20 cellular contexts compared by ENCODE assay signal in the genomic region with DNA sequence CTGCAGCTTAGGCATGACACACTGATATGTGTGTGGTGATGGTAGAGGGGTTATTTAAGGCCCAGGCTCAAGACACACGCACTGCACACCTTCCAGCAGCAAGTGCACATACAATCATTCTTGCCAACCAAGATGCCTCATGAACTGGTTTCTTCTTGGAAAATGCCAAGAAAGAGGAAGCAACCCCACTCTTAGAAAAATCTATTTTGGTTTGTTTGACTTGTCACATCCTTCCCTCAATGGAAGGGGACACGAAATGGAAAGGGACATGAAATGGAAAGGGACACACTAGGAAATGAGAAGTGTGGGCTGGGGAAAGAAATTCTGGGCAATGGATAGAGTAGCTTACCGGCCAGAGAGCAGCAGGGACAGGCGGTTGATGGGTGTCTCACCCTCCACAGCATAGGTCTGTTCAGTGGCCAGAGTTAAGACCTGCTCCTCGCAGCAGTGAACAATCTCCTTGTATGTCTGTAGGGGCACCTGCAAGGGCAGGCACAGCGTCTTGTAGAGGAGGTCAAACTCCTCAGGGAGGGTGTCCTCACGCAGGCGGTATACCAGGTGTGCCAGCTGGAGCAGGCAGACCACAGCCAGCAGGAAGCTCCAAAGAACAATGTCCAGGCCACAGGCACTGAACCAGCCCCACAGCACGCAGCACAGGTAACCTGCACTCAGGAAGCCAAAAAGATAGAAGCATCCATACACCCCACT. TPM values are rescaled to one million over a fixed set of nuclear protein-coding genes. Genes with fewer than 3 reads are reported as not detected.
DNase-seq lines count a peak whose midpoint lies in the region; ATAC-seq and TF ChIP-seq lines count a peak whose summit lies in the region.
"Had no signal": no experiment of that assay in that cellular context is flagged by ENCODE, and none has a peak within 500 bp of the region (broad histone marks: within the 10 kb centered on the region; RNA-seq: fewer than 3 reads in every experiment).

No MANE protein-coding gene starts in this region.

- intact Hi-C loops in vagina (cut with DNase I): no loop called here

- 83% methylated on average over 9 of the region's 9 CpGs for WGBS in SK-N-SH (ENCODE audit: low lambda C conversion rate)

- POLR2A ChIA-PET in SK-N-SH (lab: Yijun Ruan, JAX): interaction anchor here (1.4 to 2.6 kb wide), 6 partner anchors 16 to 326 kb away, joined by 4 to 11 read pairs (median 9); a partner anchor contains a TSS

- CTCF ChIA-PET in SK-N-SH (lab: Yijun Ruan, JAX): interaction anchor here (0.7 kb wide), 1 partner anchor 214 kb away, joined by 3 read pairs; no protein-coding TSS in a partner anchor

- no peak for TF ChIP-seq EP300 in SK-N-SH (IDR thresholded peaks at IDR 0.05; ENCODE audit: borderline replicate concordance in 1 of 2, low read depth in 1 of 2, low read length in 1 of 2)

- no peak for TF ChIP-seq POLR2A in vagina (IDR thresholded peaks at IDR 0.05)

- TF ChIP-seq RAD21 in SK-N-SH (IDR thresholded peaks at IDR 0.05; ENCODE audit: low read length): no peak

- H3K4me1 ChIP-seq in SK-N-SH (ENCODE audit: control insufficient read depth in 1 of 2, insufficient read depth in 2 of 2, low read depth in 1 of 2, low read length in 1 of 2) (peaks cover 31 to 63% of the 10 kb centered on the region in 2 experiments), cardiac muscle cell (ENCODE audit: low read depth) (peaks cover 48% of the 10 kb centered on the region), vagina (peaks cover 11% of the 10 kb centered on the region)

- H3K79me2 ChIP-seq in SK-N-SH (ENCODE audit: insufficient read depth): no peaks in the 10 kb centered on the region

- peaks cover 25% of the 10 kb centered on the region for H3F3A ChIP-seq in SK-N-SH (replicated peaks; ENCODE audit: insufficient read depth)

- H3K4me2 ChIP-seq in SK-N-SH: 0 out of 2 replicates have a peak overlapping the region, but pooled peaks have one; percentile 46

- no peak for ATAC-seq in SK-N-SH treated with all-trans-retinoic acid at 6 μM for 48 hours
- ATAC-seq in GM21737 (IDR thresholded peaks at IDR 0.05; ENCODE audit: unreplicated experiment): no peak

- DNase-seq in SK-N-SH: no peak
- no peak for DNase-seq in cardiac muscle cell (ENCODE audit: low read depth in 1 of 2, low spot score in 1 of 2)
- peak; percentile 55 for DNase-seq in pons (ENCODE audit: low spot score)
- DNase-seq in vagina (ENCODE audit: extremely low spot score in 2 of 2): no peak
- DNase-seq in GM20000 (ENCODE audit: low spot score): no peak
- DNase-seq in stimulated activated CD4-positive, alpha-beta T cell treated with anti-CD3 and anti-CD28 coated beads, Interleukin-4, amount 100 ng/mL, for 24 hours: no peak
- DNase-seq: 8988T, adrenal gland, foreskin melanocyte, GM23248, NCI-H1417 treated with DMSO at 0.1 percent for 48 hours, NCI-H446 had no signal

- TF ChIP-seq CTCF in SK-N-SH (IDR thresholded peaks at IDR 0.05) (no peak), cardiac muscle cell (IDR thresholded peaks at IDR 0.05; ENCODE audit: low read depth, low read length) (no peak), vagina (IDR thresholded peaks at IDR 0.05) (no peak), GM20000 (IDR thresholded peaks at IDR 0.05; ENCODE audit: extremely low read depth, missing control alignments) (no peak)

- H3K4me3 ChIP-seq in SK-N-SH (ENCODE audit: low read depth in 2 of 2, low read length in 1 of 2): peak overlapping the region; percentile 9 to 36; a peak in 3 of 4 replicates
- peak overlapping the region; percentile 50 for H3K4me3 ChIP-seq in cardiac muscle cell
- H3K4me3 ChIP-seq in vagina: peak overlapping the region; percentile 0
- H3K4me3 ChIP-seq: adrenal gland, GM23248, pancreas, suprapubic skin had no signal

- H2AFZ ChIP-seq in SK-N-SH (ENCODE audit: low read depth): no peak overlapping the region
- H2AFZ ChIP-seq: GM23248 had no signal

- no peaks in the 10 kb centered on the region for H3K9me2 ChIP-seq in SK-N-SH

- H3K27me3 ChIP-seq in SK-N-SH (ENCODE audit: insufficient read depth): no peaks in the 10 kb centered on the region
- no peaks in the 10 kb centered on the region for H3K27me3 ChIP-seq in cardiac muscle cell
- no peaks in the 10 kb centered on the region for H3K27me3 ChIP-seq in vagina
- H3K27me3 ChIP-seq: adrenal gland, pancreas, suprapubic skin had no signal

- peak overlapping the region; percentile 93 to 98; a peak in 3 of 4 replicates for H3K27ac ChIP-seq in SK-N-SH (ENCODE audit: low read depth in 2 of 2, low read length in 1 of 2)
- H3K27ac ChIP-seq in cardiac muscle cell: peak overlapping the region; percentile 100
- peak overlapping the region; percentile 17 for H3K27ac ChIP-seq in vagina
- H3K27ac ChIP-seq: C4-2B, GM23248, pancreas, suprapubic skin had no signal

- no peaks in the 10 kb centered on the region for H4K20me1 ChIP-seq in SK-N-SH (ENCODE audit: insufficient read depth)

- H3K9ac ChIP-seq in SK-N-SH: no peak overlapping the region
- H3K9ac ChIP-seq: GM23248 had no signal

- H3K36me3 ChIP-seq in SK-N-SH (replicated peaks in 1 of 2; ENCODE audit: control insufficient read depth in 1 of 2, insufficient read depth in 2 of 2, low read length in 1 of 2) (peaks cover 0 to 8% of the 10 kb centered on the region in 2 experiments), cardiac muscle cell (peaks cover 2% of the 10 kb centered on the region), vagina (no peaks in the 10 kb centered on the region)
- H3K36me3 ChIP-seq: adrenal gland, pancreas, suprapubic skin had no signal

- H3K9me3 ChIP-seq in SK-N-SH (no peaks in the 10 kb centered on the region), cardiac muscle cell (ENCODE audit: low read depth) (no peaks in the 10 kb centered on the region), vagina (no peaks in the 10 kb centered on the region)
- H3K9me3 ChIP-seq: adrenal gland, pancreas, suprapubic skin had no signal

TF ChIP-seq in SK-N-SH, 30 proteins besides CTCF, POLR2A, EP300 and RAD21 (continues in another document):
- TF ChIP-seq, protein P1, sequence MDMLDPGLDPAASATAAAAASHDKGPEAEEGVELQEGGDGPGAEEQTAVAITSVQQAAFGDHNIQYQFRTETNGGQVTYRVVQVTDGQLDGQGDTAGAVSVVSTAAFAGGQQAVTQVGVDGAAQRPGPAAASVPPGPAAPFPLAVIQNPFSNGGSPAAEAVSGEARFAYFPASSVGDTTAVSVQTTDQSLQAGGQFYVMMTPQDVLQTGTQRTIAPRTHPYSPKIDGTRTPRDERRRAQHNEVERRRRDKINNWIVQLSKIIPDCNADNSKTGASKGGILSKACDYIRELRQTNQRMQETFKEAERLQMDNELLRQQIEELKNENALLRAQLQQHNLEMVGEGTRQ (IDR thresholded peaks at IDR 0.05; ENCODE audit: borderline replicate concordance, low read depth, low read length): no peak
- no peak for TF ChIP-seq SMC3 (IDR thresholded peaks at IDR 0.05; ENCODE audit: low read depth, low read length)

TF ChIP-seq in SK-N-SH treated with all-trans-retinoic acid at 6 μM for 48 hours, 23 proteins besides CTCF, POLR2A, EP300 and RAD21 (continues in another document):
- TF ChIP-seq ESRRG (CRISPR knock-in tag; IDR thresholded peaks at IDR 0.05): no peak; the same call in 1 of the 2 replicates
- TF ChIP-seq TCF4 (CRISPR knock-in tag; IDR thresholded peaks at IDR 0.05; ENCODE audit: borderline replicate concordance): no peak
- TF ChIP-seq RARB (CRISPR knock-in tag; IDR thresholded peaks at IDR 0.05): no peak
- TF ChIP-seq, protein P2, sequence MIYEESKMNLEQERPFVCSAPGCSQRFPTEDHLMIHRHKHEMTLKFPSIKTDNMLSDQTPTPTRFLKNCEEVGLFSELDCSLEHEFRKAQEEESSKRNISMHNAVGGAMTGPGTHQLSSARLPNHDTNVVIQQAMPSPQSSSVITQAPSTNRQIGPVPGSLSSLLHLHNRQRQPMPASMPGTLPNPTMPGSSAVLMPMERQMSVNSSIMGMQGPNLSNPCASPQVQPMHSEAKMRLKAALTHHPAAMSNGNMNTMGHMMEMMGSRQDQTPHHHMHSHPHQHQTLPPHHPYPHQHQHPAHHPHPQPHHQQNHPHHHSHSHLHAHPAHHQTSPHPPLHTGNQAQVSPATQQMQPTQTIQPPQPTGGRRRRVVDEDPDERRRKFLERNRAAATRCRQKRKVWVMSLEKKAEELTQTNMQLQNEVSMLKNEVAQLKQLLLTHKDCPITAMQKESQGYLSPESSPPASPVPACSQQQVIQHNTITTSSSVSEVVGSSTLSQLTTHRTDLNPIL (CRISPR knock-in tag; IDR thresholded peaks at IDR 0.05; ENCODE audit: low read depth): no peak
- TF ChIP-seq ARNTL (CRISPR knock-in tag; IDR thresholded peaks at IDR 0.05; ENCODE audit: borderline replicate concordance, low read depth): no peak
- TF ChIP-seq ISL1 (CRISPR knock-in tag; IDR thresholded peaks at IDR 0.05): no peak
- TF ChIP-seq ZNF565 (CRISPR knock-in tag; conservative IDR thresholded peaks at IDR 0.05; ENCODE audit: low read depth): no peak
- TF ChIP-seq ZNF70 (CRISPR knock-in tag; IDR thresholded peaks at IDR 0.05): no peak
- no peak for TF ChIP-seq BACH2 (CRISPR knock-in tag; IDR thresholded peaks at IDR 0.05; ENCODE audit: borderline replicate concordance)

RNA-seq across cellular contexts. Expression of a gene that starts 0.7 kb away (rescaled TPM):
- polyA plus RNA-seq in SK-N-SH (2012; rRNA removed): 19.9 and 38.8 TPM in 2 replicates
- 21.0 and 24.0 TPM in 2 replicates for polyA plus RNA-seq in SK-N-SH (2012; cell fraction: cytosol; rRNA removed)
- 45.1 and 48.3 TPM in 2 replicates for polyA plus RNA-seq in SK-N-SH (2012; cell fraction: nucleus; rRNA removed)
- total RNA-seq in cardiac muscle cell: 180 and 214 TPM in 2 replicates
- 68.0 and 107 TPM in 2 replicates for polyA plus RNA-seq in cardiac muscle cell
- total RNA-seq in vagina: 3.4 TPM
- total RNA-seq: GM23248 had no signal

RNA-seq across cellular contexts. Expression of a gene that starts 17.5 kb away (rescaled TPM):
- polyA plus RNA-seq in SK-N-SH (2012; rRNA removed) (15.1 and 21.5 TPM in 2 replicates), cardiac muscle cell (146 and 174 TPM in 2 replicates)
- 19.7 and 24.6 TPM in 2 replicates for polyA plus RNA-seq in SK-N-SH (2012; cell fraction: cytosol; rRNA removed)
- 3.6 and 8.3 TPM in 2 replicates for polyA plus RNA-seq in SK-N-SH (2012; cell fraction: nucleus; rRNA removed)
- total RNA-seq in cardiac muscle cell (45.5 and 56.8 TPM in 2 replicates), vagina (27.3 TPM)

RNA-seq across cellular contexts. Expression of a gene that starts 43.1 kb away (rescaled TPM):
- 3.7 and 6.3 TPM in 2 replicates for polyA plus RNA-seq in SK-N-SH (2012; rRNA removed)
- polyA plus RNA-seq in SK-N-SH (2012; cell fraction: cytosol; rRNA removed): 2.6 and 3.4 TPM in 2 replicates
- 18.0 and 29.7 TPM in 2 replicates for polyA plus RNA-seq in SK-N-SH (2012; cell fraction: nucleus; rRNA removed)
- 0.53 and 0.92 TPM in 2 replicates for total RNA-seq in cardiac muscle cell
- polyA plus RNA-seq in cardiac muscle cell: 1.4 and 3.4 TPM in 2 replicates
- 4.2 TPM for total RNA-seq in vagina
- total RNA-seq: chondrocyte, GM23248, OCI-LY7, SK-MEL-5 had no signal
- polyA plus RNA-seq: GM23248 had no signal

Comparison
In these comparisons a context has a peak if more than half of its experiments do, and no peak if none do; other contexts are left out.
1. H3K27ac ChIP-seq: peak in every context shown above with its lines; median percentile 100 in cardiac muscle cell; 96 in SK-N-SH; 17 in vagina.
2. H3K4me3 ChIP-seq: peak in every context shown above with its lines; median percentile 50 in cardiac muscle cell; 22 in SK-N-SH; 0 in vagina.
3. RNA of a gene that starts 0.7 kb away (total RNA-seq): 180 to 214 TPM in cardiac muscle cell; 3.4 TPM in vagina (single experiment); every median in the first group is over 10 times any median in the second.